8 cellular contexts compared by ENCODE assay signal in the genomic region with DNA sequence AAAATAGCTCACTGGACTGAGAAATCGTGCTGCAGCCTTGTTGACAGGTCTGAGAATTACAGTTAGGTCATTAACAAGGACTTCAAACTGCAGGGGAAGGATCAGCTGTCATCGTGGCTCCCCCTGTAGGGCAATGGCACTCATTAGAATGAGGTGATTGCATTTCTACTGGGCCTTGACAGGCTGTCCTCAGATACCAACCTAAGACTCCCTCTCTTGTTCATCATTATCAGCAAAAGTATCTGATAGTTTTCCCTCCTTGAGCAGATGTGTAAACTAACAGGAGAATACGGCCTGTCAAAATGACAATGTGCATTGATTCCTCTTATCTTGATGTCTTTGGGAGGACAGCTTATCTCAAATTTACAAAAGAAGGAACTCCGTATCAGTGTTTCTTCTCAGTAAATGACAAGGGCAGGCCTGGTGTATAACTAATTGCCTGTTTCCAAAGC.
DNase-seq lines count a peak whose midpoint lies in the region; ATAC-seq and TF ChIP-seq lines count a peak whose summit lies in the region.

No MANE protein-coding gene starts in this region.

- H3K4me3 ChIP-seq in gastrocnemius medialis, result no peak overlapping the region

- H3K9me3 Mint-ChIP-seq in progenitor cell of endocrine pancreas (ENCODE audit: low read depth), result peaks cover 10% of the 10 kb centered on the region

- TF ChIP-seq CTCF in progenitor cell of endocrine pancreas (IDR thresholded peaks at IDR 0.05; ENCODE audit: unreplicated experiment) (peak; percentile 61), gastrocnemius medialis (IDR thresholded peaks at IDR 0.05 in 4 of 5, conservative IDR thresholded peaks at IDR 0.05 in 1 of 5) (no peak)

- H3K9me3 ChIP-seq in gastrocnemius medialis, result no peaks in the 10 kb centered on the region

- ATAC-seq in Right ventricle myocardium inferior (peak; percentile 39), left ventricle myocardium superior (no peak), HG03025 (IDR thresholded peaks at IDR 0.05; ENCODE audit: low FRiP score, unreplicated experiment) (peak; percentile 82), gastrocnemius medialis (no peak)

- no peak overlapping the region for H3K4me3 Mint-ChIP-seq in progenitor cell of endocrine pancreas (ENCODE audit: low read depth)

- H3K36me3 ChIP-seq in gastrocnemius medialis, result no peaks in the 10 kb centered on the region

- no peak overlapping the region for H3K27ac ChIP-seq in gastrocnemius medialis

- DNase-seq in Right ventricle myocardium inferior (ENCODE audit: missing footprints), result no peak
- no peak for DNase-seq in left ventricle myocardium superior
- DNase-seq in NCI-H748 (lab: John Stamatoyannopoulos, UW; ENCODE audit: unreplicated experiment), result peak; percentile 76
- DNase-seq in cerebellar cortex (ENCODE audit: low spot score), result peak; percentile 23
- no peak for DNase-seq in progenitor cell of endocrine pancreas (ENCODE audit: low spot score, unreplicated experiment)
- DNase-seq in gastrocnemius medialis, result no peak
- no peak for DNase-seq in GOT3 (lab: John Stamatoyannopoulos, UW)

- TF ChIP-seq POLR2A in gastrocnemius medialis (IDR thresholded peaks at IDR 0.05), result no peak

- no peak overlapping the region for H3K27ac Mint-ChIP-seq in progenitor cell of endocrine pancreas

- peaks cover 5% of the 10 kb centered on the region for H3K4me1 Mint-ChIP-seq in progenitor cell of endocrine pancreas (ENCODE audit: low read depth)

- no peaks in the 10 kb centered on the region for H3K4me1 ChIP-seq in gastrocnemius medialis

- no peaks in the 10 kb centered on the region for H3K27me3 ChIP-seq in gastrocnemius medialis

- peaks cover 5% of the 10 kb centered on the region for H3K36me3 Mint-ChIP-seq in progenitor cell of endocrine pancreas (ENCODE audit: insufficient read depth)

- in situ Hi-C loops in gastrocnemius medialis (cut with MboI; ENCODE audit: low sequenced_read_pairs in 4 of 4), result no loop called here

- intact Hi-C loops in Right ventricle myocardium inferior (cut with DNase I), result no loop called here
- intact Hi-C loops in left ventricle myocardium superior (cut with micrococcal nuclease), result no loop called here
- intact Hi-C loops in gastrocnemius medialis (cut with DNase I; ENCODE audit: low total_unique reads), result no loop called here

- H3K27me3 Mint-ChIP-seq in progenitor cell of endocrine pancreas, result no peaks in the 10 kb centered on the region

Comparison
In these comparisons a context has a peak if more than half of its experiments do, and no peak if none do; other contexts are left out.
1. ATAC-seq: peak in Right ventricle myocardium inferior (single experiment) and HG03025 (single experiment); none in left ventricle myocardium superior (single experiment) and gastrocnemius medialis (0 of 2).
2. DNase-seq: peak in NCI-H748 (single experiment) and cerebellar cortex (single experiment); none in Right ventricle myocardium inferior (single experiment), left ventricle myocardium superior (single experiment), progenitor cell of endocrine pancreas (single experiment), gastrocnemius medialis (0 of 2) and GOT3 (single experiment).